Comparison of ENCODE assay signal across 11 cellular contexts in the genomic region with DNA sequence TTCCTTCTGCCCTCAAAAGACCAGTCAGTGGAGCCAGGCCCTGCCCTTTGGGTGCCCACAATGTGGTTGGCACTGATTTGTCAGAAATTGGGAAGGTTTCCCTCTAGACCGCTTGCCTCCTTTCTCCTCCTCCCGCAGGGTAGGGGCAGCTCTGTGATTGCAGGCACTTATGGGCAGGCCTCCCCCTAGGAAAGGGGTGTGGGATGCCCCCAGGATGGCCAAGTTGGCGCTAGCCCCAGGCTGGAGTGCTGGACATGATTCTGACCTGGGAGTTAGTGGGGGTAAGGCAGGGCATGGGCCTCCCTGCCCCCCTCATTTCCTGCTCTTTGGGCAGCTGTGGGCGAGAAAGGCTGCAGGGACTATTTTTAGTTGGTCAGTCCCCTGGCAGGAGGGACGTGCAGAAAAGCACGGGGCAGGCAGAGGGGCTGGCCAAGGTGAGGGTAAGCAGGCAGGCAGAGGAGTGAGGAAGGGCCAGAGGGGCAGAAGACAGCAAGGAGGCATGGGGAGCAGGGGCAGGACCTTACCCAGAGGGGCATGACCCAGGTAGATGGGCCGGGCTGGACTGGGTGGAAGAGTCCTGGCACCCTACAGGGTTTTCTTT. TPM values are rescaled to one million over a fixed set of nuclear protein-coding genes. Genes with fewer than 3 reads are reported as not detected.
DNase-seq lines count a peak whose midpoint lies in the region; ATAC-seq and TF ChIP-seq lines count a peak whose summit lies in the region.
"Had no signal": no experiment of that assay in that cellular context is flagged by ENCODE, and none has a peak within 500 bp of the region (broad histone marks: within the 10 kb centered on the region; RNA-seq: fewer than 3 reads in every experiment).

No MANE protein-coding gene starts in this region.

- no peaks in the 10 kb centered on the region for H3K9me3 ChIP-seq in GM23248 (ENCODE audit: low read depth)
- no peaks in the 10 kb centered on the region for H3K9me3 ChIP-seq in subcutaneous abdominal adipose tissue (ENCODE audit: control insufficient read depth in 5 of 5, low read length in 5 of 5)

- H4K20me1 ChIP-seq in GM23248 (ENCODE audit: insufficient read depth) = no peaks in the 10 kb centered on the region

- CTCF ChIA-PET in activated CD8-positive, alpha-beta T cell treated with anti-CD3 and anti-CD28 coated beads for 36 hours (lab: Charles Lee) = interaction anchor here (2.7 to 42.0 kb wide), 2 partner anchors 9 to 39 kb away, joined by 15 to 780 read pairs; no protein-coding TSS in a partner anchor

- H3K9me2 ChIP-seq in GM23248 (ENCODE audit: insufficient read depth) = no peaks in the 10 kb centered on the region

- H3K79me2 ChIP-seq in GM23248 (ENCODE audit: insufficient read depth) = no peaks in the 10 kb centered on the region

- in situ Hi-C loops in GM23248 (cut with MboI) = no loop called here

- DNase-seq in GM23248 (no peak), kidney tubule cell (ENCODE audit: low spot score) (peak; percentile 76), GM19240 (ENCODE audit: insufficient read length, low spot score) (no peak)
- peak; percentile 5 for DNase-seq in activated CD8-positive, alpha-beta T cell treated with anti-CD3 and anti-CD28 coated beads for 36 hours
- DNase-seq in activated T-cell treated with anti-CD3 and anti-CD28 coated beads, Interleukin-2, amount 50 U/mL, for 72 hours = no peak
- DNase-seq: endodermal cell, NCI-H524 had no signal

- peak overlapping the region; percentile 24 for H3K4me2 ChIP-seq in GM23248 (ENCODE audit: unreplicated experiment)

- peak overlapping the region; percentile 15 for H3K4me3 Mint-ChIP-seq in activated CD8-positive, alpha-beta T cell treated with anti-CD3 and anti-CD28 coated beads for 36 hours
- H3K4me3 Mint-ChIP-seq in activated T-cell treated with anti-CD3 and anti-CD28 coated beads, Interleukin-2, amount 50 U/mL, for 72 hours = peak overlapping the region in 1 of 2 donors; percentile 22
- H3K4me3 Mint-ChIP-seq: endodermal cell, mesothelial cell of epicardium had no signal

- H3K9me3 Mint-ChIP-seq in activated CD8-positive, alpha-beta T cell treated with anti-CD3 and anti-CD28 coated beads for 36 hours = no peaks in the 10 kb centered on the region
- no peaks in the 10 kb centered on the region for H3K9me3 Mint-ChIP-seq in activated T-cell treated with anti-CD3 and anti-CD28 coated beads, Interleukin-2, amount 50 U/mL, for 72 hours
- H3K9me3 Mint-ChIP-seq: endodermal cell, mesothelial cell of epicardium had no signal

- peak overlapping the region; percentile 32 for H3K27ac Mint-ChIP-seq in activated CD8-positive, alpha-beta T cell treated with anti-CD3 and anti-CD28 coated beads for 36 hours
- H3K27ac Mint-ChIP-seq in activated T-cell treated with anti-CD3 and anti-CD28 coated beads, Interleukin-2, amount 50 U/mL, for 72 hours = no peak overlapping the region
- H3K27ac Mint-ChIP-seq: endodermal cell had no signal

- peaks cover 54% of the 10 kb centered on the region for H3K4me1 Mint-ChIP-seq in activated CD8-positive, alpha-beta T cell treated with anti-CD3 and anti-CD28 coated beads for 36 hours (ENCODE audit: low read depth)
- peaks cover 40% of the 10 kb centered on the region for H3K4me1 Mint-ChIP-seq in activated T-cell treated with anti-CD3 and anti-CD28 coated beads, Interleukin-2, amount 50 U/mL, for 72 hours (ENCODE audit: low read depth)

- H3K36me3 ChIP-seq in GM23248 (ENCODE audit: low read depth) (no peaks in the 10 kb centered on the region), subcutaneous abdominal adipose tissue (ENCODE audit: control insufficient read depth in 5 of 5, insufficient read depth in 5 of 5, low read length in 5 of 5) (no peaks in the 10 kb centered on the region)

- no peak for ATAC-seq in activated CD8-positive, alpha-beta T cell treated with anti-CD3 and anti-CD28 coated beads for 36 hours
- ATAC-seq in HG02623 (IDR thresholded peaks at IDR 0.05; ENCODE audit: unreplicated experiment) (no peak), HG02798 (IDR thresholded peaks at IDR 0.05; ENCODE audit: poor library complexity, unreplicated experiment) (no peak)
- no peak for ATAC-seq in activated T-cell treated with anti-CD3 and anti-CD28 coated beads, Interleukin-2, amount 50 U/mL, for 72 hours (replicated peaks in 1 of 2)

- H3K9ac ChIP-seq in GM23248 (0 out of 2 replicates have a peak overlapping the region, but pooled peaks have one; percentile 9), subcutaneous abdominal adipose tissue (ENCODE audit: low read length in 5 of 5) (peak overlapping the region in 4 of 5 donors; percentile 19 to 72 (median 47))

- 65 to 78% methylated on average over 7 of the region's 7 CpGs for WGBS in GM23248 (ENCODE audit: low coverage in 1 of 2, low lambda C conversion rate in 2 of 2, missing lambda C conversion rate in 2 of 2), 2 experiments

- TF ChIP-seq CTCF in activated CD8-positive, alpha-beta T cell treated with anti-CD3 and anti-CD28 coated beads for 36 hours (IDR thresholded peaks at IDR 0.05) = no peak

- no peaks in the 10 kb centered on the region for H3K27me3 ChIP-seq in GM23248 (replicated peaks; ENCODE audit: insufficient read depth)
- H3K27me3 ChIP-seq in subcutaneous abdominal adipose tissue (ENCODE audit: control insufficient read depth in 5 of 5, insufficient read depth in 4 of 5, low read length in 5 of 5) = no peaks in the 10 kb centered on the region

- peaks cover 25% of the 10 kb centered on the region for H3F3A ChIP-seq in GM23248 (ENCODE audit: insufficient read depth)

- H3K27me3 Mint-ChIP-seq in activated CD8-positive, alpha-beta T cell treated with anti-CD3 and anti-CD28 coated beads for 36 hours = no peaks in the 10 kb centered on the region
- H3K27me3 Mint-ChIP-seq in activated T-cell treated with anti-CD3 and anti-CD28 coated beads, Interleukin-2, amount 50 U/mL, for 72 hours (ENCODE audit: low read depth) = no peaks in the 10 kb centered on the region

- H3K4me3 ChIP-seq in GM23248 (no peak overlapping the region), subcutaneous abdominal adipose tissue (ENCODE audit: low read depth in 1 of 5, low read length in 5 of 5) (peak overlapping the region in 3 of 5 donors; percentile 4 to 14 (median 9))

- no peak overlapping the region for H2AFZ ChIP-seq in GM23248

- peak overlapping the region; percentile 14; the same call in 1 of the 2 replicates for H3K27ac ChIP-seq in GM23248
- H3K27ac ChIP-seq in subcutaneous abdominal adipose tissue (ENCODE audit: low read depth, low read length) = peak overlapping the region; percentile 88

- POLR2A ChIA-PET in activated CD8-positive, alpha-beta T cell treated with anti-CD3 and anti-CD28 coated beads for 36 hours (lab: Charles Lee) = interaction anchor here (0.7 to 4.2 kb wide), 5 partner anchors 9 to 33 kb away, joined by 3 to 15 read pairs (median 4); no protein-coding TSS in a partner anchor

- H3K36me3 Mint-ChIP-seq in activated CD8-positive, alpha-beta T cell treated with anti-CD3 and anti-CD28 coated beads for 36 hours (ENCODE audit: low read depth) = no peaks in the 10 kb centered on the region
- H3K36me3 Mint-ChIP-seq in activated T-cell treated with anti-CD3 and anti-CD28 coated beads, Interleukin-2, amount 50 U/mL, for 72 hours (ENCODE audit: insufficient read depth in 2 of 2) = no peaks in the 10 kb centered on the region
- H3K36me3 Mint-ChIP-seq: mesothelial cell of epicardium had no signal

- intact Hi-C loops in activated CD8-positive, alpha-beta T cell treated with anti-CD3 and anti-CD28 coated beads for 36 hours (cut with micrococcal nuclease) = no loop called here

- peaks cover 76% of the 10 kb centered on the region for H3K4me1 ChIP-seq in GM23248 (ENCODE audit: insufficient read depth)
- H3K4me1 ChIP-seq in subcutaneous abdominal adipose tissue (ENCODE audit: control insufficient read depth in 5 of 5, insufficient read depth in 5 of 5, low read length in 5 of 5) = peaks cover 51 to 96% (median 93%) of the 10 kb centered on the region in 5 donors

RNA-seq across cellular contexts. Expression of gene RARA, which starts 3.3 kb away (rescaled TPM):
- total RNA-seq in GM23248 (2014; rRNA removed; shearing (Covaris generic)) = 32.2 and 38.9 TPM in 2 replicates
- 23.7 and 24.5 TPM in 2 replicates for polyA plus RNA-seq in GM23248 (2016; fragmentation: Nextera tagmentation; extraction: Ambion mirVana)
- total RNA-seq in activated CD8-positive, alpha-beta T cell treated with anti-CD3 and anti-CD28 coated beads for 36 hours = 10 to 100 TPM; 34.7 to 36.2 TPM
- total RNA-seq in activated T-cell treated with anti-CD3 and anti-CD28 coated beads, Interleukin-2, amount 50 U/mL, for 72 hours = 10 to 100 TPM; 33.4 to 45.2 TPM

RNA-seq across cellular contexts. Expression of gene CDC6, which starts 24.6 kb away (rescaled TPM):
- total RNA-seq in GM23248 (2014; rRNA removed; shearing (Covaris generic)) = 12.4 and 13.4 TPM in 2 replicates
- 8.8 and 9.8 TPM in 2 replicates for polyA plus RNA-seq in GM23248 (2016; fragmentation: Nextera tagmentation; extraction: Ambion mirVana)
- total RNA-seq in activated CD8-positive, alpha-beta T cell treated with anti-CD3 and anti-CD28 coated beads for 36 hours = 100 to 1,000 TPM; 110 to 118 TPM
- total RNA-seq in activated T-cell treated with anti-CD3 and anti-CD28 coated beads, Interleukin-2, amount 50 U/mL, for 72 hours = 10 to 100 TPM; 86.2 to 92.6 TPM

RNA-seq across cellular contexts. Expression of gene GJD3, which starts 52.3 kb away (rescaled TPM):
- total RNA-seq in GM23248 (2014; rRNA removed; shearing (Covaris generic)) = 1.2 TPM in 1 of 2 replicates, not detected in the other
- 1.3 and 2.0 TPM in 2 replicates for polyA plus RNA-seq in GM23248 (2016; fragmentation: Nextera tagmentation; extraction: Ambion mirVana)
- total RNA-seq in activated CD8-positive, alpha-beta T cell treated with anti-CD3 and anti-CD28 coated beads for 36 hours = not detected
- not detected for total RNA-seq in activated T-cell treated with anti-CD3 and anti-CD28 coated beads, Interleukin-2, amount 50 U/mL, for 72 hours
- total RNA-seq: endodermal cell, mesothelial cell of epicardium had no signal

Comparison
In these comparisons a context has a peak if more than half of its experiments do, and no peak if none do; other contexts are left out.
1. DNase-seq: peak in activated CD8-positive, alpha-beta T cell treated with anti-CD3 and anti-CD28 coated beads for 36 hours (single experiment) and kidney tubule cell (single experiment); none in GM23248 (single experiment), GM19240 (single experiment) and activated T-cell treated with anti-CD3 and anti-CD28 coated beads, Interleukin-2, amount 50 U/mL, for 72 hours (0 of 2).